Comparison of ENCODE assay signal across 8 cellular contexts in genomic region chrX:40176256-40176978, GRCh38.
DNase-seq lines count a peak whose midpoint lies in the region; ATAC-seq and TF ChIP-seq lines count a peak whose summit lies in the region.

No MANE protein-coding gene starts in this region.

- H3K27ac Mint-ChIP-seq in activated T-cell treated with anti-CD3 and anti-CD28 coated beads, Interleukin-2, amount 50 U/mL, for 72 hours: no peak overlapping the region

- WGBS in thyroid gland, 2 donors: no CpG with 5 or more reads among the region's 86 CpGs

- peaks cover 1 to 15% of the 10 kb centered on the region in 2 donors for H3K36me3 Mint-ChIP-seq in activated T-cell treated with anti-CD3 and anti-CD28 coated beads, Interleukin-2, amount 50 U/mL, for 72 hours (ENCODE audit: insufficient read depth in 2 of 2)

- H2AFZ ChIP-seq in fibroblast of lung (ENCODE audit: low read length): no peak overlapping the region
- H2AFZ ChIP-seq in neural cell (ENCODE audit: low read depth, low read length): no peak overlapping the region

- no peak for TF ChIP-seq RAD21 in neural cell (conservative IDR thresholded peaks at IDR 0.05)

- peak overlapping the region; percentile 95 to 98 for H3K4me3 Mint-ChIP-seq in activated T-cell treated with anti-CD3 and anti-CD28 coated beads, Interleukin-2, amount 50 U/mL, for 72 hours

- no peak for TF ChIP-seq EP300 in neural cell (conservative IDR thresholded peaks at IDR 0.05; ENCODE audit: poor library complexity, severe bottlenecking)

- peaks cover 30% of the 10 kb centered on the region for H3K27me3 Mint-ChIP-seq in activated T-cell treated with anti-CD3 and anti-CD28 coated beads, Interleukin-2, amount 50 U/mL, for 72 hours (ENCODE audit: low read depth)

- H3F3A ChIP-seq in neural cell (ENCODE audit: insufficient read depth, low read length, poor library complexity, severe bottlenecking): no peaks in the 10 kb centered on the region

- ATAC-seq in GM19395 (IDR thresholded peaks at IDR 0.05; ENCODE audit: unreplicated experiment): peak; percentile 27
- peak; percentile 36 to 42 for ATAC-seq in activated T-cell treated with anti-CD3 and anti-CD28 coated beads, Interleukin-2, amount 50 U/mL, for 72 hours (replicated peaks in 1 of 2)

- intact Hi-C loops in thyroid gland (cut with DNase I): loop anchor here (10.0 kb wide), 2 partner anchors 88 to 442 kb away; no protein-coding TSS in a partner anchor

- no peaks in the 10 kb centered on the region for H3K36me3 ChIP-seq in fibroblast of lung (ENCODE audit: control insufficient read depth, insufficient read depth, low read length)
- no peaks in the 10 kb centered on the region for H3K36me3 ChIP-seq in neural cell (ENCODE audit: insufficient read depth, low read length)
- no peaks in the 10 kb centered on the region for H3K36me3 ChIP-seq in thyroid gland

- H3K9me2 ChIP-seq in neural cell (ENCODE audit: insufficient read depth, low read length): no peaks in the 10 kb centered on the region

- H3K9me3 ChIP-seq in fibroblast of lung (ENCODE audit: control insufficient read depth, insufficient read depth, low read depth, low read length) (no peaks in the 10 kb centered on the region), neural cell (ENCODE audit: low read length) (no peaks in the 10 kb centered on the region), thyroid gland (no peaks in the 10 kb centered on the region)

- H3K4me2 ChIP-seq in fibroblast of lung (ENCODE audit: extremely low read depth, insufficient read depth, low read length) (peak overlapping the region; percentile 66), neural cell (ENCODE audit: low read length) (no peak overlapping the region)

- H3K4me3 ChIP-seq in fibroblast of lung (replicated peaks in 1 of 4; ENCODE audit: control extremely low read depth in 1 of 4, insufficient read depth in 1 of 4, low read depth in 3 of 4, low read length in 4 of 4) (peak overlapping the region; percentile 12 to 59 (median 43)), neural cell (ENCODE audit: low read length) (peak overlapping the region; percentile 62), thyroid gland (replicated peaks in 1 of 3) (peak overlapping the region in 1 of 3 donors; percentile 42)

- no peak for TF ChIP-seq POLR2A in thyroid gland (IDR thresholded peaks at IDR 0.05)

- no peak for TF ChIP-seq CTCF in fibroblast of lung (conservative IDR thresholded peaks at IDR 0.05 in 1 of 2, IDR thresholded peaks at IDR 0.05 in 1 of 2; ENCODE audit: low read depth in 1 of 2, low read length in 2 of 2)
- TF ChIP-seq CTCF in neural cell (IDR thresholded peaks at IDR 0.05; ENCODE audit: poor library complexity, severe bottlenecking): no peak
- no peak for TF ChIP-seq CTCF in thyroid gland (IDR thresholded peaks at IDR 0.05)

- H3K79me2 ChIP-seq in fibroblast of lung (ENCODE audit: control insufficient read depth, insufficient read depth, low read length): no peaks in the 10 kb centered on the region
- no peaks in the 10 kb centered on the region for H3K79me2 ChIP-seq in neural cell (replicated peaks; ENCODE audit: insufficient read depth, low read length)

- H3K4me1 ChIP-seq in fibroblast of lung (ENCODE audit: control insufficient read depth, extremely low read depth, insufficient read depth, low read length) (no peaks in the 10 kb centered on the region), thyroid gland (peaks cover 8 to 18% of the 10 kb centered on the region in 2 donors)

- no peaks in the 10 kb centered on the region for H3K27me3 ChIP-seq in fibroblast of lung (ENCODE audit: control insufficient read depth, insufficient read depth, low read length)
- H3K27me3 ChIP-seq in neural cell (ENCODE audit: insufficient read depth, low read depth, low read length): peaks cover 37% of the 10 kb centered on the region
- no peaks in the 10 kb centered on the region for H3K27me3 ChIP-seq in thyroid gland

- peaks cover 0 to 4% of the 10 kb centered on the region in 2 donors for H3K9me3 Mint-ChIP-seq in activated T-cell treated with anti-CD3 and anti-CD28 coated beads, Interleukin-2, amount 50 U/mL, for 72 hours

- H3K9ac ChIP-seq in fibroblast of lung (ENCODE audit: insufficient read depth, low read length) (peak overlapping the region; percentile 55), neural cell (ENCODE audit: low read length) (peak overlapping the region; percentile 3)

- H3K4me1 Mint-ChIP-seq in activated T-cell treated with anti-CD3 and anti-CD28 coated beads, Interleukin-2, amount 50 U/mL, for 72 hours (ENCODE audit: low read depth): peaks cover 28% of the 10 kb centered on the region

- DNase-seq in C1 segment of cervical spinal cord (lab: John Stamatoyannopoulos, UW) (peak in 10 of 14 donors; percentile 13 to 74 (median 38)), NCI-H2227 (lab: John Stamatoyannopoulos, UW; ENCODE audit: unreplicated experiment) (peak; percentile 81), fibroblast of lung (ENCODE audit: low read depth in 2 of 2) (peak in 1 of 2 donors; percentile 32), thyroid gland (peak; percentile 67 to 72), NCI-H1048 (lab: John Stamatoyannopoulos, UW) (no peak)
- DNase-seq in activated T-cell treated with anti-CD3 and anti-CD28 coated beads, Interleukin-2, amount 50 U/mL, for 72 hours: peak; percentile 80 to 81

- H4K20me1 ChIP-seq in fibroblast of lung (ENCODE audit: control insufficient read depth, extremely low read depth, insufficient read depth, low read length) (no peaks in the 10 kb centered on the region), neural cell (ENCODE audit: insufficient read depth) (no peaks in the 10 kb centered on the region)

- H3K27ac ChIP-seq in fibroblast of lung (ENCODE audit: insufficient read depth, low read length) (peak overlapping the region; percentile 63), neural cell (ENCODE audit: low read length) (no peak overlapping the region), thyroid gland (peak overlapping the region; percentile 88 to 95 (median 95))

TF ChIP-seq in neural cell, 6 proteins besides CTCF, POLR2A, EP300 and RAD21:
- no peak for TF ChIP-seq TAF1 (IDR thresholded peaks at IDR 0.05; ENCODE audit: low read depth)
- no peak for TF ChIP-seq REST (IDR thresholded peaks at IDR 0.05; ENCODE audit: borderline replicate concordance)
- no peak for TF ChIP-seq SMC3 (conservative IDR thresholded peaks at IDR 0.05; ENCODE audit: poor library complexity)
- no peak for TF ChIP-seq MXI1 (conservative IDR thresholded peaks at IDR 0.05; ENCODE audit: poor library complexity, severe bottlenecking)
- no peak for TF ChIP-seq POLR2AphosphoS5 (IDR thresholded peaks at IDR 0.05)
- no peak for TF ChIP-seq EZH2 (IDR thresholded peaks at IDR 0.05; ENCODE audit: borderline replicate concordance, insufficient read depth, low read length, poor library complexity, severe bottlenecking)
